ENCODE assay signal across 29 cellular contexts in genomic region chr3:51357856-51358255, GRCh38.
"Had no signal": no experiment of that assay in that cellular context is flagged by ENCODE, and none has a peak within 500 bp of the region (broad histone marks: within the 10 kb centered on the region; RNA-seq: fewer than 3 reads in every experiment).

No MANE protein-coding gene starts in this region.

- H3K4me1 Mint-ChIP-seq: neural crest cell; stimulated activated effector memory CD8-positive, alpha-beta T cell treated with anti-CD3 and anti-CD28 coated beads, Interleukin-12 subunit alpha, Interleukin-12 subunit beta, amount 100 ng/mL, for 72 hours had no signal

- H3K4me3 ChIP-seq: pancreas, psoas muscle, right lobe of liver, sigmoid colon, suprapubic skin, testis, tibial artery, transverse colon, upper lobe of right lung, uterus had no signal

- DNase-seq: nephron progenitor cell; nucleus accumbens; psoas muscle; right cardiac atrium; right lobe of liver; sigmoid colon; small intestine; stimulated activated CD4-positive, alpha-beta T cell treated with anti-CD3 and anti-CD28 coated beads, Interleukin-15, amount 100 ng/mL, for 24 hours; stimulated activated CD4-positive, alpha-beta T cell treated with anti-CD3 and anti-CD28 coated beads, Interleukin-2, amount 100 ng/mL, for 24 hours; stimulated activated CD4-positive, alpha-beta T cell treated with anti-CD3 and anti-CD28 coated beads, Interleukin-2, amount 100 ng/mL, for 48 hours; stimulated activated CD4-positive, alpha-beta T cell treated with anti-CD3 and anti-CD28 coated beads, Interleukin-4, amount 100 ng/mL, for 24 hours; stimulated activated naive B cell treated with anti-CD40 and anti-IgM and Interleukin-4, amounts not matched to agents 10 μg/mL and 1 μg/mL and 100 μg/mL, for 72 hours; stimulated activated naive CD4-positive, alpha-beta T cell treated with Interleukin-2 at 50 U/mL for 16 hours; substantia nigra; testis; tibial artery; transverse colon; upper lobe of right lung; uterus had no signal

- ATAC-seq: naive thymus-derived CD8-positive, alpha-beta T cell; natural killer cell treated with Interleukin-12 subunit alpha and Interleukin-12 subunit beta and Interleukin-15 and Interleukin-18, amount 100 ng/mL, for 72 hours; pancreas; psoas muscle; right cardiac atrium; right lobe of liver; stimulated activated effector memory CD8-positive, alpha-beta T cell treated with anti-CD3 and anti-CD28 coated beads, Interleukin-12 subunit alpha, Interleukin-12 subunit beta, amount 100 ng/mL, for 72 hours; stimulated activated naive B cell treated with anti-CD40 and anti-IgM and Interleukin-4, amounts not matched to agents 10 μg/mL and 1 μg/mL and 100 μg/mL, for 72 hours; upper lobe of right lung had no signal

- H3K9me3 Mint-ChIP-seq: naive thymus-derived CD8-positive, alpha-beta T cell; natural killer cell treated with Interleukin-12 subunit alpha and Interleukin-12 subunit beta and Interleukin-15 and Interleukin-18, amount 100 ng/mL, for 72 hours; nephron progenitor cell; neural crest cell; stimulated activated effector memory CD8-positive, alpha-beta T cell treated with anti-CD3 and anti-CD28 coated beads, Interleukin-12 subunit alpha, Interleukin-12 subunit beta, amount 100 ng/mL, for 72 hours; stimulated activated naive B cell treated with anti-CD40 and anti-IgM and Interleukin-4, amounts not matched to agents 10 μg/mL and 1 μg/mL and 100 μg/mL, for 72 hours; stimulated activated naive CD8-positive, alpha-beta T cell treated with anti-CD3 and anti-CD28 coated beads, Interleukin-15, Interleukin-2, amounts not matched to agents 100 ng/mL and 50 ng/mL, for 24 hours; type B pancreatic cell had no signal

- H3K4me3 Mint-ChIP-seq: naive thymus-derived CD8-positive, alpha-beta T cell; natural killer cell treated with Interleukin-12 subunit alpha and Interleukin-12 subunit beta and Interleukin-15 and Interleukin-18, amount 100 ng/mL, for 72 hours; nephron progenitor cell; neural crest cell; stimulated activated effector memory CD8-positive, alpha-beta T cell treated with anti-CD3 and anti-CD28 coated beads, Interleukin-12 subunit alpha, Interleukin-12 subunit beta, amount 100 ng/mL, for 72 hours; stimulated activated naive B cell treated with anti-CD40 and anti-IgM and Interleukin-4, amounts not matched to agents 10 μg/mL and 1 μg/mL and 100 μg/mL, for 72 hours; stimulated activated naive CD8-positive, alpha-beta T cell treated with anti-CD3 and anti-CD28 coated beads, Interleukin-15, Interleukin-2, amounts not matched to agents 100 ng/mL and 50 ng/mL, for 24 hours had no signal

- H3K4me1 ChIP-seq: pancreas, psoas muscle, right lobe of liver, sigmoid colon, testis, tibial artery, transverse colon, upper lobe of right lung, uterus had no signal

- H3K27me3 ChIP-seq: neutrophil, pancreas, right lobe of liver, sigmoid colon, suprapubic skin, testis, tibial artery, transverse colon, upper lobe of right lung, uterus had no signal

- H3K9me3 ChIP-seq: neutrophil, pancreas, psoas muscle, right lobe of liver, sigmoid colon, suprapubic skin, testis, tibial artery, transverse colon, upper lobe of right lung, uterus had no signal

- H3K27me3 Mint-ChIP-seq: naive thymus-derived CD8-positive, alpha-beta T cell; natural killer cell treated with Interleukin-12 subunit alpha and Interleukin-12 subunit beta and Interleukin-15 and Interleukin-18, amount 100 ng/mL, for 72 hours; progenitor cell of endocrine pancreas; stimulated activated naive CD8-positive, alpha-beta T cell treated with anti-CD3 and anti-CD28 coated beads, Interleukin-15, Interleukin-2, amounts not matched to agents 100 ng/mL and 50 ng/mL, for 24 hours; type B pancreatic cell had no signal

- H3K36me3 Mint-ChIP-seq: natural killer cell treated with Interleukin-12 subunit alpha and Interleukin-12 subunit beta and Interleukin-15 and Interleukin-18, amount 100 ng/mL, for 72 hours; stimulated activated effector memory CD8-positive, alpha-beta T cell treated with anti-CD3 and anti-CD28 coated beads, Interleukin-12 subunit alpha, Interleukin-12 subunit beta, amount 100 ng/mL, for 72 hours; stimulated activated naive B cell treated with anti-CD40 and anti-IgM and Interleukin-4, amounts not matched to agents 10 μg/mL and 1 μg/mL and 100 μg/mL, for 72 hours had no signal

- H3K36me3 ChIP-seq: neutrophil, pancreas, right lobe of liver, sigmoid colon, suprapubic skin, tibial artery, transverse colon, upper lobe of right lung, uterus had no signal

- H3K27ac Mint-ChIP-seq: natural killer cell treated with Interleukin-12 subunit alpha and Interleukin-12 subunit beta and Interleukin-15 and Interleukin-18, amount 100 ng/mL, for 72 hours; nephron progenitor cell; progenitor cell of endocrine pancreas; stimulated activated effector memory CD8-positive, alpha-beta T cell treated with anti-CD3 and anti-CD28 coated beads, Interleukin-12 subunit alpha, Interleukin-12 subunit beta, amount 100 ng/mL, for 72 hours; stimulated activated naive B cell treated with anti-CD40 and anti-IgM and Interleukin-4, amounts not matched to agents 10 μg/mL and 1 μg/mL and 100 μg/mL, for 72 hours; stimulated activated naive CD8-positive, alpha-beta T cell treated with anti-CD3 and anti-CD28 coated beads, Interleukin-15, Interleukin-2, amounts not matched to agents 100 ng/mL and 50 ng/mL, for 24 hours; type B pancreatic cell had no signal

- H3K27ac ChIP-seq: neutrophil, pancreas, psoas muscle, right lobe of liver, sigmoid colon, suprapubic skin, testis, tibial artery, transverse colon, upper lobe of right lung, uterus had no signal
